In genomic region chr12:116159175-116159574, GRCh38 we compare ENCODE assay signal across 12 cellular contexts.
DNase-seq lines count a peak whose midpoint lies in the region; TF ChIP-seq lines count a peak whose summit lies in the region.
"Had no signal": no experiment of that assay in that cellular context is flagged by ENCODE, and none has a peak within 500 bp of the region (broad histone marks: within the 10 kb centered on the region; RNA-seq: fewer than 3 reads in every experiment).

No MANE protein-coding gene starts in this region.

- H3K4me1 ChIP-seq in subcutaneous abdominal adipose tissue (ENCODE audit: control insufficient read depth in 5 of 5, insufficient read depth in 5 of 5, low read length in 5 of 5) = peaks cover 0 to 39% (median 30%) of the 10 kb centered on the region in 5 donors

- H3K36me3 ChIP-seq in subcutaneous abdominal adipose tissue (ENCODE audit: control insufficient read depth in 5 of 5, insufficient read depth in 5 of 5, low read length in 5 of 5) = no peaks in the 10 kb centered on the region
- H3K36me3 ChIP-seq: pancreas, stomach had no signal

- H3K27me3 ChIP-seq in subcutaneous abdominal adipose tissue (ENCODE audit: control insufficient read depth in 5 of 5, insufficient read depth in 4 of 5, low read length in 5 of 5) = no peaks in the 10 kb centered on the region
- H3K27me3 ChIP-seq: pancreas, stomach had no signal

- in situ Hi-C loops in SK-MEL-5 (cut with HindIII; ENCODE audit: low pct_unique_long_range_greater_than_20kb, low sequenced_read_pairs) = no loop called here

- H3K27ac ChIP-seq in subcutaneous abdominal adipose tissue (ENCODE audit: low read depth, low read length) = peak overlapping the region; percentile 37
- H3K27ac ChIP-seq: pancreas, stomach had no signal

- no peaks in the 10 kb centered on the region for H3K9me3 ChIP-seq in subcutaneous abdominal adipose tissue (ENCODE audit: control insufficient read depth in 5 of 5, low read length in 5 of 5)
- H3K9me3 ChIP-seq: pancreas, stomach had no signal

- no peak overlapping the region for H3K9ac ChIP-seq in subcutaneous abdominal adipose tissue (ENCODE audit: low read length in 5 of 5)

- DNase-seq in NCI-H345 (lab: John Stamatoyannopoulos, UW) = peak; percentile 10
- DNase-seq in NCI-H345 treated with DMSO at 0.1 percent for 48 hours (lab: John Stamatoyannopoulos, UW; ENCODE audit: unreplicated experiment) = no peak
- DNase-seq in SK-MEL-5 (ENCODE audit: low read depth, low spot score) = peak; percentile 40
- DNase-seq in fibroblast of villous mesenchyme (ENCODE audit: low read depth) = peak; percentile 78
- no peak for DNase-seq in SIG-M5 treated with dmso at 0.1 percent for 504 hours (lab: John Stamatoyannopoulos, UW; ENCODE audit: unreplicated experiment)
- no peak for DNase-seq in DMS53 (lab: John Stamatoyannopoulos, UW)
- DNase-seq in HuH-7.5 (ENCODE audit: low spot score) = no peak
- DNase-seq: activated T-cell treated with anti-CD3 and anti-CD28 coated beads, Interleukin-2, amount 50 U/mL, for 4 hours; NCI-H1436 treated with DMSO at 0.1 percent for 48 hours; pancreas; stomach had no signal

- no peak for TF ChIP-seq CTCF in fibroblast of villous mesenchyme (IDR thresholded peaks at IDR 0.05; ENCODE audit: insufficient read depth, low read depth, low read length)

- no peak overlapping the region for H3K4me3 ChIP-seq in fibroblast of villous mesenchyme (ENCODE audit: low read depth, low read length)
- no peak overlapping the region for H3K4me3 ChIP-seq in subcutaneous abdominal adipose tissue (ENCODE audit: low read depth in 1 of 5, low read length in 5 of 5)
- H3K4me3 ChIP-seq: pancreas, stomach had no signal

Comparison
In these comparisons a context has a peak if more than half of its experiments do, and no peak if none do; other contexts are left out.
1. DNase-seq: peak in NCI-H345 (single experiment), SK-MEL-5 (single experiment) and fibroblast of villous mesenchyme (single experiment); none in NCI-H345 treated with DMSO at 0.1 percent for 48 hours (single experiment), SIG-M5 treated with dmso at 0.1 percent for 504 hours (single experiment), DMS53 (single experiment) and HuH-7.5 (single experiment).